ENCODE assay signal across 13 cellular contexts in the genomic region with DNA sequence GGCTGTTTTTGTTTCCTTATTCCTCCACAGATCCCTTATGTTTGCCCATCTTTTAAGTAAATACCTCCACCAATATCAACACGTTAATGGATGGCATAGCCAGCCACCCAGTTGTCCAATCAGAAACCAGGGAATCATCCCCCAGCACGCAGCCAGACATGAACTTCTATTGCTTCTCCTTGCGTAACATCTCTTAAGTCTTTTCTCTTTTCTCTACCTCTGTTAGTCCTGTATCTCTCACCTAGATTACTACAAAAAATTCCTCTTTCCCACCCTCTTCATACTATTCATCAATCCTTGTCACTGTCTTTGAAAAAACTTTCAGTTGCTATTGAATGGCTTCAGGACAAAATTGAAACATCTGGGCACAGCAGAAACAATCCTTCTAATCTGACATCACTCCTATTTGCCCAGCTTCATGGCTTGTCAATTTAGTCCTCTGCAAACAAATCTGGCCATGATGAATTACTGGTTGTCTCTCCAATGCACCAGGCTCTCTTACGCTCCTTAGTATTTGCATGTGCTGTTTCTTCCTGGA.
A peak's percentile ranks its signal among the peaks of the same experiment; 100 is the strongest.
DNase-seq lines count a peak whose midpoint lies in the region; ATAC-seq and TF ChIP-seq lines count a peak whose summit lies in the region.
"Had no signal": no experiment of that assay in that cellular context is flagged by ENCODE, and none has a peak within 500 bp of the region (broad histone marks: within the 10 kb centered on the region; RNA-seq: fewer than 3 reads in every experiment).

No MANE protein-coding gene starts in this region.

- ATAC-seq in mucosa of descending colon: peak; percentile 44
- ATAC-seq in HG03175 (IDR thresholded peaks at IDR 0.05; ENCODE audit: unreplicated experiment): no peak

- H3K36me3 ChIP-seq in mucosa of descending colon (ENCODE audit: low read depth) (no peaks in the 10 kb centered on the region), vagina (no peaks in the 10 kb centered on the region), H7 (replicated peaks; ENCODE audit: control insufficient read depth, insufficient read depth, low read length) (no peaks in the 10 kb centered on the region)
- H3K36me3 ChIP-seq: BE2C had no signal

- peak; percentile 65 for DNase-seq in DMS53 (lab: John Stamatoyannopoulos, UW)
- peak; percentile 12 for DNase-seq in NCI-H146 (lab: John Stamatoyannopoulos, UW)
- peak; percentile 92 for DNase-seq in NCI-H69 (lab: John Stamatoyannopoulos, UW)
- DNase-seq in mucosa of descending colon: no peak
- no peak for DNase-seq in vagina (ENCODE audit: extremely low spot score in 2 of 2)
- no peak for DNase-seq in H7
- DNase-seq: BE2C; CD4-positive, alpha-beta memory T cell; GF-D8; GM23248; H9 had no signal

- H3K9me3 ChIP-seq in mucosa of descending colon: no peaks in the 10 kb centered on the region
- H3K9me3 ChIP-seq in vagina: no peaks in the 10 kb centered on the region
- H3K9me3 ChIP-seq: BE2C had no signal

- intact Hi-C loops in mucosa of descending colon (cut with DNase I, micrococcal nuclease): no loop called here
- intact Hi-C loops in vagina (cut with DNase I): no loop called here

- H3K4me3 ChIP-seq in mucosa of descending colon: no peak overlapping the region
- H3K4me3 ChIP-seq in vagina: no peak overlapping the region
- no peak overlapping the region for H3K4me3 ChIP-seq in H7 (ENCODE audit: insufficient read depth, low read depth, low read length)
- H3K4me3 ChIP-seq: GM23248 had no signal

- no peaks in the 10 kb centered on the region for H3K4me1 ChIP-seq in mucosa of descending colon (ENCODE audit: low read depth)
- H3K4me1 ChIP-seq in vagina: no peaks in the 10 kb centered on the region

- TF ChIP-seq POLR2A in vagina (IDR thresholded peaks at IDR 0.05): no peak

- no peak for TF ChIP-seq CTCF in mucosa of descending colon (IDR thresholded peaks at IDR 0.05)
- TF ChIP-seq CTCF in vagina (IDR thresholded peaks at IDR 0.05): no peak

- no peak overlapping the region for H3K27ac ChIP-seq in vagina
- H3K27ac ChIP-seq: C4-2B, GM23248 had no signal

- H3K27me3 ChIP-seq in vagina: no peaks in the 10 kb centered on the region
- H3K27me3 ChIP-seq in H7 (ENCODE audit: control insufficient read depth, insufficient read depth, low read length): no peaks in the 10 kb centered on the region
- H3K27me3 ChIP-seq: BE2C had no signal

Comparison
In these comparisons a context has a peak if more than half of its experiments do, and no peak if none do; other contexts are left out.
1. DNase-seq: peak in DMS53 (single experiment), NCI-H146 (single experiment) and NCI-H69 (single experiment); none in mucosa of descending colon (0 of 3), vagina (0 of 2) and H7 (single experiment).